Comparison of ENCODE assay signal across 22 cellular contexts in the genomic region with DNA sequence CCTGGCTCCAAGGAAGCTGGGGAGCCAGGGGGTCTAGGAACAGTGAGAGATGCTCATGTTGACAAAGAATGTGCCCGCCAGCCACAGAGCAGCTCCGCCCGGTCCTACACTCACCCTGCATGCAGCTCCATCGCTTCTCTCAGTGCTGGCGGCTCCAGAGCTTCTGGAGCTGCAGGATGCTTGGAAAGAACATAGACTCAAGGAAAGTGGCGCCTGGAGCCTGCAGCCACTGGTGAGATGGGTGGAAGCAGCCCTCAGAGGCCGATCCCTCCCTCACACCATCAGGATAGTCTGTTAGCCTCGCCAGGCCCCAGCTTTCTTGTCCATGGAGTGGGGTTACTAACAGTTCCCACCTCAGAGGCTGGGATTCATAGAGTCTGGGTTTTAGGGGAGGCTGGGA. TPM values are rescaled to one million over a fixed set of nuclear protein-coding genes. Genes with fewer than 3 reads are reported as not detected.
DNase-seq lines count a peak whose midpoint lies in the region; ATAC-seq and TF ChIP-seq lines count a peak whose summit lies in the region.
"Had no signal": no experiment of that assay in that cellular context is flagged by ENCODE, and none has a peak within 500 bp of the region (broad histone marks: within the 10 kb centered on the region; RNA-seq: fewer than 3 reads in every experiment).

No MANE protein-coding gene starts in this region.

- H3K4me3 Mint-ChIP-seq in activated naive CD8-positive, alpha-beta T cell treated with anti-CD3 and anti-CD28 coated beads, Interleukin-2, amount 10 ng/mL, durations not matched to agents 7 days and 5 days = no peak overlapping the region
- H3K4me3 Mint-ChIP-seq in activated naive CD8-positive, alpha-beta T cell treated with anti-CD3 and anti-CD28 coated beads, Interleukin-2, amount 50 U/mL, for 24 hours = no peak overlapping the region
- H3K4me3 Mint-ChIP-seq: IgD-negative memory B cell had no signal

- no peaks in the 10 kb centered on the region for H3K9me3 Mint-ChIP-seq in activated naive CD8-positive, alpha-beta T cell treated with anti-CD3 and anti-CD28 coated beads, Interleukin-2, amount 10 ng/mL, durations not matched to agents 7 days and 5 days
- no peaks in the 10 kb centered on the region for H3K9me3 Mint-ChIP-seq in activated naive CD8-positive, alpha-beta T cell treated with anti-CD3 and anti-CD28 coated beads, Interleukin-2, amount 50 U/mL, for 24 hours
- H3K9me3 Mint-ChIP-seq: IgD-negative memory B cell had no signal

- H3F3A ChIP-seq in SK-N-SH (replicated peaks; ENCODE audit: insufficient read depth) = no peaks in the 10 kb centered on the region

- H3K9me2 ChIP-seq in HCT116 (ENCODE audit: insufficient read depth) (no peaks in the 10 kb centered on the region), SK-N-SH (no peaks in the 10 kb centered on the region)

- CTCF ChIA-PET in HCT116 (lab: Charles Lee) = interaction anchor here (1.2 to 2.3 kb wide), 9 partner anchors 9 to 478 kb away, joined by 3 to 10 read pairs (median 4); no protein-coding TSS in a partner anchor
- CTCF ChIA-PET in SK-N-SH (lab: Yijun Ruan, JAX) = interaction anchor here (0.6 to 4.5 kb wide), 32 partner anchors 10 to 474 kb away, joined by 3 to 76 read pairs (median 4); no protein-coding TSS in a partner anchor

- in situ Hi-C loops in transverse colon (cut with MboI; ENCODE audit: low pct_ligation_motif_present in 1 of 4, low pct_unique_long_range_greater_than_20kb in 1 of 4, low sequenced_read_pairs in 3 of 4) = loop anchor here in 3 of 4 donors (10.0 to 25.0 kb wide), 2 partner anchors 462 to 470 kb away; no protein-coding TSS in a partner anchor

- no peak overlapping the region for H3K9ac ChIP-seq in HCT116 (ENCODE audit: low read length)
- no peak overlapping the region for H3K9ac ChIP-seq in SK-N-SH
- H3K9ac ChIP-seq: KMS-11 had no signal

- no peak for ATAC-seq in activated naive CD8-positive, alpha-beta T cell treated with anti-CD3 and anti-CD28 coated beads, Interleukin-2, amount 10 ng/mL, durations not matched to agents 7 days and 5 days (ENCODE audit: low read depth)
- ATAC-seq in activated naive CD8-positive, alpha-beta T cell treated with anti-CD3 and anti-CD28 coated beads, Interleukin-2, amount 50 U/mL, for 24 hours = no peak
- ATAC-seq in HCT116 = no peak
- no peak for ATAC-seq in RWPE2 (ENCODE audit: low read depth)

- H2AFZ ChIP-seq in HCT116 (ENCODE audit: low read depth, low read length, poor library complexity, severe bottlenecking) (no peak overlapping the region), SK-N-SH (ENCODE audit: low read depth) (no peak overlapping the region)

- TF ChIP-seq EP300 in SK-N-SH (IDR thresholded peaks at IDR 0.05; ENCODE audit: borderline replicate concordance in 1 of 2, low read depth in 1 of 2, low read length in 1 of 2) (no peak), transverse colon (IDR thresholded peaks at IDR 0.05; ENCODE audit: low read depth) (no peak)

- peaks cover 5% of the 10 kb centered on the region for H3K4me1 Mint-ChIP-seq in activated naive CD8-positive, alpha-beta T cell treated with anti-CD3 and anti-CD28 coated beads, Interleukin-2, amount 10 ng/mL, durations not matched to agents 7 days and 5 days
- H3K4me1 Mint-ChIP-seq in activated naive CD8-positive, alpha-beta T cell treated with anti-CD3 and anti-CD28 coated beads, Interleukin-2, amount 50 U/mL, for 24 hours = no peaks in the 10 kb centered on the region

- no peaks in the 10 kb centered on the region for H4K20me1 ChIP-seq in HCT116 (ENCODE audit: insufficient read depth)
- no peaks in the 10 kb centered on the region for H4K20me1 ChIP-seq in SK-N-SH (ENCODE audit: insufficient read depth)

- H3K9me3 ChIP-seq in HCT116 (ENCODE audit: control insufficient read depth in 1 of 2, insufficient read depth in 1 of 2, low read depth in 1 of 2, low read length in 2 of 2) = no peaks in the 10 kb centered on the region
- no peaks in the 10 kb centered on the region for H3K9me3 ChIP-seq in RWPE2 (ENCODE audit: severe bottlenecking)
- no peaks in the 10 kb centered on the region for H3K9me3 ChIP-seq in SK-N-SH
- no peaks in the 10 kb centered on the region for H3K9me3 ChIP-seq in transverse colon
- H3K9me3 ChIP-seq: HAP-1, Peyer's patch, SJCRH30 had no signal

- no peak for TF ChIP-seq POLR2A in HCT116 (IDR thresholded peaks at IDR 0.05; ENCODE audit: borderline replicate concordance, extremely low read depth, insufficient read depth, insufficient read length)
- TF ChIP-seq POLR2A in transverse colon (IDR thresholded peaks at IDR 0.05) = no peak

- H3K27ac ChIP-seq in HCT116 (ENCODE audit: low read depth, low read length) (no peak overlapping the region; the same call in 1 of the 2 replicates), RWPE2 (ENCODE audit: poor library complexity, severe bottlenecking) (no peak overlapping the region), SK-N-SH (ENCODE audit: low read depth in 2 of 2, low read length in 1 of 2) (no peak overlapping the region), transverse colon (no peak overlapping the region)
- H3K27ac ChIP-seq: HL-60, KMS-11, Peyer's patch, SJCRH30 had no signal

- no peaks in the 10 kb centered on the region for H3K27me3 Mint-ChIP-seq in activated naive CD8-positive, alpha-beta T cell treated with anti-CD3 and anti-CD28 coated beads, Interleukin-2, amount 10 ng/mL, durations not matched to agents 7 days and 5 days
- H3K27me3 Mint-ChIP-seq in activated naive CD8-positive, alpha-beta T cell treated with anti-CD3 and anti-CD28 coated beads, Interleukin-2, amount 50 U/mL, for 24 hours = no peaks in the 10 kb centered on the region
- H3K27me3 Mint-ChIP-seq: IgD-negative memory B cell had no signal

- H3K4me3 ChIP-seq in HCT116 (replicated peaks in 1 of 2; ENCODE audit: low read depth in 1 of 2, low read length in 2 of 2) (no peak overlapping the region), RWPE2 (ENCODE audit: severe bottlenecking) (no peak overlapping the region), SK-N-SH (ENCODE audit: low read depth in 2 of 2, low read length in 1 of 2) (no peak overlapping the region), transverse colon (no peak overlapping the region)
- H3K4me3 ChIP-seq: HAP-1, Peyer's patch, SJCRH30 had no signal

- H3K4me2 ChIP-seq in HCT116 (ENCODE audit: low read length) = peak overlapping the region; percentile 88; the same call in 1 of the 2 replicates
- no peak overlapping the region for H3K4me2 ChIP-seq in SK-N-SH
- H3K4me2 ChIP-seq: KMS-11 had no signal

- H3K36me3 Mint-ChIP-seq in activated naive CD8-positive, alpha-beta T cell treated with anti-CD3 and anti-CD28 coated beads, Interleukin-2, amount 10 ng/mL, durations not matched to agents 7 days and 5 days = no peaks in the 10 kb centered on the region
- H3K36me3 Mint-ChIP-seq in activated naive CD8-positive, alpha-beta T cell treated with anti-CD3 and anti-CD28 coated beads, Interleukin-2, amount 50 U/mL, for 24 hours (ENCODE audit: low read depth) = no peaks in the 10 kb centered on the region
- H3K36me3 Mint-ChIP-seq: IgD-negative memory B cell had no signal

- POLR2A ChIA-PET in activated naive CD8-positive, alpha-beta T cell treated with anti-CD3 and anti-CD28 coated beads, Interleukin-2, amount 10 ng/mL, durations not matched to agents 7 days and 5 days (lab: Charles Lee) = no interaction called here
- POLR2A ChIA-PET in HCT116 (lab: Charles Lee) = no interaction called here
- POLR2A ChIA-PET in SK-N-SH (lab: Yijun Ruan, JAX) = no interaction called here

- H3K27me3 ChIP-seq in HCT116 (ENCODE audit: insufficient read depth, low read length) (no peaks in the 10 kb centered on the region), RWPE2 (ENCODE audit: insufficient read depth, poor library complexity, severe bottlenecking) (no peaks in the 10 kb centered on the region), SK-N-SH (ENCODE audit: insufficient read depth) (no peaks in the 10 kb centered on the region), transverse colon (peaks cover 4% of the 10 kb centered on the region)
- H3K27me3 ChIP-seq: Peyer's patch, SJCRH30 had no signal

- TF ChIP-seq RAD21 in HCT116 (IDR thresholded peaks at IDR 0.05; ENCODE audit: low read depth) (no peak), SK-N-SH (IDR thresholded peaks at IDR 0.05; ENCODE audit: low read length) (no peak)

- WGBS in SK-N-SH (ENCODE audit: low lambda C conversion rate) = 36% methylated on average over 8 of the region's 8 CpGs
- WGBS in transverse colon (ENCODE audit: low coverage in 1 of 2), 2 donors = 80 to 87% methylated on average over 1 to 8 of the region's 8 CpGs

- H3K36me3 ChIP-seq in HCT116 (ENCODE audit: control insufficient read depth in 1 of 2, insufficient read depth in 2 of 2, low read length in 2 of 2) (no peaks in the 10 kb centered on the region), RWPE2 (ENCODE audit: low read depth) (no peaks in the 10 kb centered on the region), SK-N-SH (replicated peaks in 1 of 2; ENCODE audit: control insufficient read depth in 1 of 2, insufficient read depth in 2 of 2, low read length in 1 of 2) (no peaks in the 10 kb centered on the region), transverse colon (no peaks in the 10 kb centered on the region)
- H3K36me3 ChIP-seq: HAP-1, Peyer's patch, SJCRH30 had no signal

- peak; percentile 11 for DNase-seq in activated naive CD8-positive, alpha-beta T cell treated with anti-CD3 and anti-CD28 coated beads, Interleukin-2, amount 10 ng/mL, durations not matched to agents 7 days and 5 days
- DNase-seq in activated naive CD8-positive, alpha-beta T cell treated with anti-CD3 and anti-CD28 coated beads, Interleukin-2, amount 50 U/mL, for 24 hours = no peak
- DNase-seq in HCT116 (ENCODE audit: low read depth, low spot score) (no peak), RWPE2 (ENCODE audit: low spot score) (peak; percentile 54), mesenteric fat pad (ENCODE audit: low spot score) (peak; percentile 65), SK-N-SH (no peak), transverse colon (no peak), hippocampal formation (lab: John Stamatoyannopoulos, UW) (no peak)
- DNase-seq: DMS79 treated with DMSO at 0.1 percent for 48 hours, GF-D8, NCI-H1417 treated with DMSO at 0.1 percent for 48 hours, NCI-H2227 treated with DMSO at 0.1 percent for 48 hours had no signal

- TF ChIP-seq CTCF in HCT116 (IDR thresholded peaks at IDR 0.05 in 2 of 3, conservative IDR thresholded peaks at IDR 0.05 in 1 of 3; ENCODE audit: borderline replicate concordance in 1 of 3, insufficient read depth in 1 of 3, low read depth in 2 of 3, low read length in 2 of 3) (no peak), RWPE2 (IDR thresholded peaks at IDR 0.05; ENCODE audit: poor library complexity, severe bottlenecking) (no peak), SK-N-SH (IDR thresholded peaks at IDR 0.05) (no peak), transverse colon (IDR thresholded peaks at IDR 0.05) (no peak)

- intact Hi-C loops in HCT116 (cut with micrococcal nuclease) = no loop called here
- intact Hi-C loops in transverse colon (cut with DNase I; ENCODE audit: low total_unique reads) = no loop called here

- no TSS peak for BruUV-seq in HCT116 (replicated peaks; lab: Mats Ljungman, UMichigan)

- H3K79me2 ChIP-seq in HCT116 (ENCODE audit: insufficient read depth, low read length) = no peaks in the 10 kb centered on the region
- H3K79me2 ChIP-seq in SK-N-SH (ENCODE audit: insufficient read depth) = no peaks in the 10 kb centered on the region

- H3K4me1 ChIP-seq in HCT116 (ENCODE audit: control insufficient read depth in 1 of 2, insufficient read depth in 2 of 2, low read length in 2 of 2) = peaks cover 6 to 13% of the 10 kb centered on the region in 2 experiments
- no peaks in the 10 kb centered on the region for H3K4me1 ChIP-seq in RWPE2 (ENCODE audit: insufficient read depth, poor library complexity, severe bottlenecking)
- H3K4me1 ChIP-seq in SK-N-SH (ENCODE audit: control insufficient read depth in 1 of 2, insufficient read depth in 2 of 2, low read depth in 1 of 2, low read length in 1 of 2) = no peaks in the 10 kb centered on the region; a peak in 1 of 4 replicates
- H3K4me1 ChIP-seq in transverse colon = no peaks in the 10 kb centered on the region
- H3K4me1 ChIP-seq: HAP-1, Peyer's patch, SJCRH30 had no signal

- RAD21 ChIA-PET in HCT116 (lab: Charles Lee; ENCODE audit: low non-redundant PET in 1 of 2, low total read pairs in 2 of 2, uncharacterized antibody in 2 of 2, unreplicated experiment in 2 of 2) = no interaction called here

- H3K27ac Mint-ChIP-seq in activated naive CD8-positive, alpha-beta T cell treated with anti-CD3 and anti-CD28 coated beads, Interleukin-2, amount 10 ng/mL, durations not matched to agents 7 days and 5 days = no peak overlapping the region
- H3K27ac Mint-ChIP-seq in activated naive CD8-positive, alpha-beta T cell treated with anti-CD3 and anti-CD28 coated beads, Interleukin-2, amount 50 U/mL, for 24 hours = no peak overlapping the region

RNA-seq across cellular contexts. Expression of a gene that starts 26.4 kb away (rescaled TPM):
- total RNA-seq in activated naive CD8-positive, alpha-beta T cell treated with anti-CD3 and anti-CD28 coated beads, Interleukin-2, amount 10 ng/mL, durations not matched to agents 7 days and 5 days = not detected
- not detected for total RNA-seq in HCT116 (2021; ENCODE audit: unreplicated experiment)
- polyA plus RNA-seq in HCT116 (2012) = not detected in 2 replicates
- 0.32 TPM for total RNA-seq in mesenteric fat pad
- polyA plus RNA-seq in SK-N-SH (2012; rRNA removed) = not detected in 2 replicates
- polyA plus RNA-seq in SK-N-SH (2012; cell fraction: cytosol; rRNA removed) = not detected in 2 replicates
- polyA plus RNA-seq in SK-N-SH (2012; cell fraction: nucleus; rRNA removed) = 0.02 TPM in 1 of 2 replicates, not detected in the other
- total RNA-seq in transverse colon = 100 to 1,000 TPM in 1 of 4 donors, 10 to 100 TPM in 1, 1 to 10 TPM in 1, not detected in 1; 2.5 to 106 (median 69.5) TPM
- total RNA-seq: A172, Calu3, OCI-LY7, SJCRH30 had no signal
- polyA plus RNA-seq: BJ, IgD-negative memory B cell had no signal

RNA-seq across cellular contexts. Expression of a gene that starts 50.2 kb away (rescaled TPM):
- total RNA-seq in activated naive CD8-positive, alpha-beta T cell treated with anti-CD3 and anti-CD28 coated beads, Interleukin-2, amount 10 ng/mL, durations not matched to agents 7 days and 5 days = not detected
- not detected for total RNA-seq in HCT116 (2021; ENCODE audit: unreplicated experiment)
- polyA plus RNA-seq in HCT116 (2012) = not detected in 2 replicates
- not detected for total RNA-seq in mesenteric fat pad
- polyA plus RNA-seq in SK-N-SH (2012; rRNA removed) = not detected in 2 replicates
- not detected in 2 replicates for polyA plus RNA-seq in SK-N-SH (2012; cell fraction: cytosol; rRNA removed)
- polyA plus RNA-seq in SK-N-SH (2012; cell fraction: nucleus; rRNA removed) = not detected in 2 replicates
- total RNA-seq in transverse colon = not detected
- total RNA-seq: A172, Calu3, OCI-LY7, SJCRH30 had no signal
- polyA plus RNA-seq: BJ, IgD-negative memory B cell had no signal

Comparison
In these comparisons a context has a peak if more than half of its experiments do, and no peak if none do; other contexts are left out.
1. DNase-seq: peak in activated naive CD8-positive, alpha-beta T cell treated with anti-CD3 and anti-CD28 coated beads, Interleukin-2, amount 10 ng/mL, durations not matched to agents 7 days and 5 days (single experiment), RWPE2 (single experiment) and mesenteric fat pad (single experiment); none in activated naive CD8-positive, alpha-beta T cell treated with anti-CD3 and anti-CD28 coated beads, Interleukin-2, amount 50 U/mL, for 24 hours (single experiment), HCT116 (single experiment), SK-N-SH (single experiment), transverse colon (single experiment) and hippocampal formation (0 of 2).